Comparison of ENCODE assay signal across 10 cellular contexts in the genomic region with DNA sequence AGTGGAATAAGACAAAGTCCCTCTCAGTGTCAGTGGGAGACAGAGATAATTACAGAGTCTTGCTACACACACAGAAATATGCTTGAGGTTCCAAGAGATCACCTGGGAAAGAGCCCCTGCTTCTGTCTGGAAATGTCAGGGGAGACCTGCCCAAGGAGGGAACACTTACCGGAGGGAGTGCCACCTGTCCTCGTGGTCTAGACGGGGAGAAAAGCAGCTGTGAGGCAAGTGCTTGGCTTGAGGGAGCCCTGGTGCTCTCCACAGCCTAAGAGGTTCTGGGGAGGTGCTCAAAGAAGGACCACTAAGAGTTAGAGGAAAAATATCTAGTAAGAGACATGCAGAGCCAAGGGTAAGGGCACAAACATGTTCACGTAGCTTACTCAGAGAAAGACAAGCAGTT.
"Had no signal": no experiment of that assay in that cellular context is flagged by ENCODE, and none has a peak within 500 bp of the region (broad histone marks: within the 10 kb centered on the region; RNA-seq: fewer than 3 reads in every experiment).

No MANE protein-coding gene starts in this region.

- H3K36me3 ChIP-seq: lower lobe of right lung had no signal

- H3K9me3 ChIP-seq: lower lobe of right lung had no signal

- H3K4me1 ChIP-seq: lower lobe of right lung had no signal

- H3K27ac ChIP-seq: lower lobe of right lung had no signal

- H3K4me3 ChIP-seq: lower lobe of right lung had no signal

- DNase-seq: activated CD4-positive, alpha-beta T cell treated with anti-CD3 and anti-CD28 coated beads for 1 hour; activated CD4-positive, alpha-beta T cell treated with anti-CD3 and anti-CD28 coated beads, Interleukin-2, amount 50 U/mL, for 48 hours; activated CD8-positive, alpha-beta memory T cell treated with anti-CD3 and anti-CD28 coated beads, Interleukin-2, amount 10 ng/mL, durations not matched to agents 7 days and 5 days; activated gamma-delta T cell treated with Interleukin-2 at 50 U/mL for 16 hours; activated naive CD8-positive, alpha-beta T cell treated with anti-CD3 and anti-CD28 coated beads for 36 hours; activated T-cell treated with anti-CD3 and anti-CD28 coated beads, Interleukin-2, amount 50 U/mL, for 4 hours; glutamatergic neuron; lower lobe of right lung; natural killer cell; stimulated activated CD4-positive, alpha-beta T cell treated with anti-CD3 and anti-CD28 coated beads, Interleukin-4, amount 100 ng/mL, for 24 hours had no signal

- ATAC-seq: activated CD8-positive, alpha-beta memory T cell treated with anti-CD3 and anti-CD28 coated beads, Interleukin-2, amount 10 ng/mL, durations not matched to agents 7 days and 5 days; activated T-cell treated with anti-CD3 and anti-CD28 coated beads, Interleukin-2, amount 50 U/mL, for 4 hours; lower lobe of right lung; natural killer cell had no signal
